In genomic region chrX:46793386-46794143, GRCh38 we compare ENCODE assay signal across 24 cellular contexts. TPM values are rescaled to one million over a fixed set of nuclear protein-coding genes. Genes with fewer than 3 reads are reported as not detected.
DNase-seq lines count a peak whose midpoint lies in the region; ATAC-seq, FAIRE-seq and TF ChIP-seq lines count a peak whose summit lies in the region.
"Had no signal": no experiment of that assay in that cellular context is flagged by ENCODE, and none has a peak within 500 bp of the region (broad histone marks: within the 10 kb centered on the region; RNA-seq: fewer than 3 reads in every experiment).

No MANE protein-coding gene starts in this region.

- no peaks in the 10 kb centered on the region for H4K20me1 ChIP-seq in SK-N-SH (ENCODE audit: insufficient read depth)
- H4K20me1 ChIP-seq in GM12878 (ENCODE audit: control insufficient read depth, insufficient read depth), result no peaks in the 10 kb centered on the region

- DNase-seq in SK-N-SH (no peak), NB4 (ENCODE audit: low read depth) (peak; percentile 2), GM12878 (ENCODE audit: low read depth, low spot score) (no peak), NCI-H510A treated with DMSO at 0.1 percent for 48 hours (lab: John Stamatoyannopoulos, UW) (no peak)
- DNase-seq: 8988T; activated CD4-positive, CD25-positive, alpha-beta regulatory T cell; activated gamma-delta T cell treated with Interleukin-2 at 50 U/mL for 16 hours; anterior cingulate cortex; C1 segment of cervical spinal cord; DMS153; Karpas-422; mesenchymal stem cell; NCI-H1417 treated with DMSO at 0.1 percent for 48 hours; NCI-H2171 treated with DMSO at 0.1 percent for 48 hours; Right ventricle myocardium superior; stimulated activated CD8-positive, alpha-beta memory T cell treated with anti-CD3 and anti-CD28 coated beads, Interleukin-4, amount 100 ng/mL, for 48 hours had no signal

- H3K4me2 ChIP-seq in SK-N-SH (0 out of 2 replicates have a peak overlapping the region, but pooled peaks have one; percentile 12), GM12878 (ENCODE audit: control insufficient read depth, insufficient read depth) (peak overlapping the region; percentile 61)
- H3K4me2 ChIP-seq: hepatocyte had no signal

- no peak for TF ChIP-seq RAD21 in SK-N-SH (IDR thresholded peaks at IDR 0.05; ENCODE audit: low read length)
- no peak for TF ChIP-seq RAD21 in GM12878 (IDR thresholded peaks at IDR 0.05; ENCODE audit: insufficient read depth, low read depth, low read length)

- TF ChIP-seq POLR2A in NB4 (IDR thresholded peaks at IDR 0.05; ENCODE audit: extremely low read depth, insufficient read length) (no peak), GM12878 (IDR thresholded peaks at IDR 0.05; ENCODE audit: low read depth, low read length) (no peak)

- 56% methylated on average over 6 of the region's 6 CpGs for WGBS in SK-N-SH (ENCODE audit: low lambda C conversion rate)
- WGBS in GM12878 (ENCODE audit: insufficient coverage, insufficient replicate concordance, low lambda C conversion rate, missing lambda C conversion rate), result 72% methylated on average over 5 of the region's 6 CpGs

- SMC1A ChIA-PET in GM12878 (lab: Charles Lee; ENCODE audit: uncharacterized antibody, unreplicated experiment), result interaction anchor here (0.6 to 4.2 kb wide), 11 partner anchors 11 to 231 kb away, joined by 3 to 20 read pairs (median 3); no protein-coding TSS in a partner anchor

- FAIRE-seq in GM12878 (lab: Jason Lieb, UNC), result no peak
- FAIRE-seq: islet of Langerhans had no signal

- H3K27me3 ChIP-seq in SK-N-SH (ENCODE audit: insufficient read depth) (no peaks in the 10 kb centered on the region), GM12878 (replicated peaks in 1 of 2; ENCODE audit: control insufficient read depth in 2 of 2, insufficient read depth in 2 of 2, low read length in 1 of 2) (no peaks in the 10 kb centered on the region)
- H3K27me3 ChIP-seq: hepatocyte had no signal

- RAD21 ChIA-PET in GM12878 (lab: Charles Lee; ENCODE audit: unreplicated experiment), result interaction anchor here (0.7 to 2.1 kb wide), 12 partner anchors 11 to 231 kb away, joined by 3 to 11 read pairs (median 4); no protein-coding TSS in a partner anchor

- H3K4me3 Mint-ChIP-seq in stimulated activated memory B cell treated with anti-CD40 and anti-IgM and Interleukin-4, amounts not matched to agents 10 μg/mL and 1 μg/mL and 100 μg/mL, for 72 hours, result no peak overlapping the region

- H2AFZ ChIP-seq in SK-N-SH (ENCODE audit: low read depth) (peak overlapping the region; percentile 23; the same call in 1 of the 2 replicates), GM12878 (ENCODE audit: control insufficient read depth, low read depth, low read length) (peak overlapping the region; percentile 1)
- H2AFZ ChIP-seq: hepatocyte had no signal

- H3K9me3 ChIP-seq in SK-N-SH, result no peaks in the 10 kb centered on the region
- H3K9me3 ChIP-seq in GM12878 (replicated peaks; ENCODE audit: control insufficient read depth, insufficient read depth, low read length), result no peaks in the 10 kb centered on the region; the same call in 2 of the 3 replicates

- H3K79me2 ChIP-seq in SK-N-SH (ENCODE audit: insufficient read depth) (no peaks in the 10 kb centered on the region), GM12878 (ENCODE audit: control insufficient read depth, insufficient read depth, low read length) (no peaks in the 10 kb centered on the region)
- H3K79me2 ChIP-seq: hepatocyte had no signal

- H3K4me3 ChIP-seq in SK-N-SH (ENCODE audit: low read depth in 2 of 2, low read length in 1 of 2) (no peak overlapping the region), NB4 (ENCODE audit: low read depth, low read length) (peak overlapping the region; percentile 46), GM12878 (no peak overlapping the region)
- H3K4me3 ChIP-seq: hepatocyte, smooth muscle cell had no signal

- TF ChIP-seq CTCF in SK-N-SH (IDR thresholded peaks at IDR 0.05), result no peak
- TF ChIP-seq CTCF in NB4 (IDR thresholded peaks at IDR 0.05; ENCODE audit: low read depth, low read length), result no peak
- TF ChIP-seq CTCF in GM12878 (IDR thresholded peaks at IDR 0.05 in 2 of 3, conservative IDR thresholded peaks at IDR 0.05 in 1 of 3; ENCODE audit: control insufficient read depth in 2 of 3, extremely low read depth in 1 of 3, insufficient read depth in 1 of 3, low read depth in 3 of 3, low read length in 3 of 3), result no peak

- H3K27ac Mint-ChIP-seq in stimulated activated memory B cell treated with anti-CD40 and anti-IgM and Interleukin-4, amounts not matched to agents 10 μg/mL and 1 μg/mL and 100 μg/mL, for 72 hours, result peak overlapping the region; percentile 64

- H3K36me3 Mint-ChIP-seq in stimulated activated memory B cell treated with anti-CD40 and anti-IgM and Interleukin-4, amounts not matched to agents 10 μg/mL and 1 μg/mL and 100 μg/mL, for 72 hours, result no peaks in the 10 kb centered on the region
- H3K36me3 Mint-ChIP-seq: natural killer cell treated with Interleukin-12 subunit alpha and Interleukin-12 subunit beta and Interleukin-15 and Interleukin-18, amount 100 ng/mL, for 72 hours had no signal

- peaks cover 27% of the 10 kb centered on the region for H3F3A ChIP-seq in SK-N-SH (replicated peaks; ENCODE audit: insufficient read depth)

- ATAC-seq in SK-N-SH treated with all-trans-retinoic acid at 6 μM for 48 hours (no peak), GM12878 (no peak), HG02623 (IDR thresholded peaks at IDR 0.05; ENCODE audit: unreplicated experiment) (no peak), HG03469 (IDR thresholded peaks at IDR 0.05; ENCODE audit: unreplicated experiment) (no peak)
- no peak for ATAC-seq in stimulated activated memory B cell treated with anti-CD40 and anti-IgM and Interleukin-4, amounts not matched to agents 10 μg/mL and 1 μg/mL and 100 μg/mL, for 72 hours
- ATAC-seq: natural killer cell treated with Interleukin-12 subunit alpha and Interleukin-12 subunit beta and Interleukin-15 and Interleukin-18, amount 100 ng/mL, for 72 hours had no signal

- BruUV-seq in GM12878 (replicated peaks; lab: Mats Ljungman, UMichigan), result no TSS peak

- H3K9ac ChIP-seq in SK-N-SH (peak overlapping the region; percentile 18; the same call in 1 of the 2 replicates), GM12878 (ENCODE audit: control insufficient read depth, insufficient read depth, low read length) (no peak overlapping the region)

- peak overlapping the region in 1 of 2 experiments; percentile 96; a peak in 3 of 4 replicates for H3K27ac ChIP-seq in SK-N-SH (ENCODE audit: low read depth in 2 of 2, low read length in 1 of 2)
- H3K27ac ChIP-seq in GM12878 (ENCODE audit: control insufficient read depth, insufficient read depth), result peak overlapping the region; percentile 65
- H3K27ac ChIP-seq: hepatocyte had no signal

- H3K4me1 ChIP-seq in SK-N-SH (ENCODE audit: control insufficient read depth in 1 of 2, insufficient read depth in 2 of 2, low read depth in 1 of 2, low read length in 1 of 2) (peaks cover 0 to 22% of the 10 kb centered on the region in 2 experiments; a peak in 2 of 4 replicates), GM12878 (ENCODE audit: control insufficient read depth, insufficient read depth, low read length) (peaks cover 20% of the 10 kb centered on the region)

- no peaks in the 10 kb centered on the region for H3K36me3 ChIP-seq in SK-N-SH (replicated peaks in 1 of 2; ENCODE audit: control insufficient read depth in 1 of 2, insufficient read depth in 2 of 2, low read length in 1 of 2)
- no peaks in the 10 kb centered on the region for H3K36me3 ChIP-seq in GM12878 (ENCODE audit: control insufficient read depth in 2 of 2, insufficient read depth in 2 of 2, low read length in 1 of 2)

- H3K4me1 Mint-ChIP-seq in stimulated activated memory B cell treated with anti-CD40 and anti-IgM and Interleukin-4, amounts not matched to agents 10 μg/mL and 1 μg/mL and 100 μg/mL, for 72 hours, result peaks cover 11% of the 10 kb centered on the region

- no peaks in the 10 kb centered on the region for H3K9me3 Mint-ChIP-seq in stimulated activated memory B cell treated with anti-CD40 and anti-IgM and Interleukin-4, amounts not matched to agents 10 μg/mL and 1 μg/mL and 100 μg/mL, for 72 hours
- H3K9me3 Mint-ChIP-seq: natural killer cell treated with Interleukin-12 subunit alpha and Interleukin-12 subunit beta and Interleukin-15 and Interleukin-18, amount 100 ng/mL, for 72 hours had no signal

- H3K27me3 Mint-ChIP-seq in stimulated activated memory B cell treated with anti-CD40 and anti-IgM and Interleukin-4, amounts not matched to agents 10 μg/mL and 1 μg/mL and 100 μg/mL, for 72 hours, result no peaks in the 10 kb centered on the region
- H3K27me3 Mint-ChIP-seq: natural killer cell treated with Interleukin-12 subunit alpha and Interleukin-12 subunit beta and Interleukin-15 and Interleukin-18, amount 100 ng/mL, for 72 hours had no signal

- CTCF ChIA-PET in SK-N-SH (lab: Yijun Ruan, JAX) (interaction anchor here (0.9 to 1.2 kb wide), 2 partner anchors 35 to 152 kb away, joined by 3 read pairs; partner anchors contain the start of gene SLC9A7), GM12878 (lab: Yijun Ruan, JAX) (interaction anchor here (0.5 to 9.4 kb wide), 8 partner anchors 9 to 483 kb away, joined by 3 to 110 read pairs (median 4); partner anchors contain the start of gene SLC9A7)

- intact Hi-C loops in GM12878 (cut with micrococcal nuclease; ENCODE audit: unreplicated experiment), result no loop called here

- in situ Hi-C loops in GM12878 (cut with MboI), result loop anchor here (5.0 to 10.0 kb wide), 4 partner anchors 81 to 409 kb away; no protein-coding TSS in a partner anchor

- POLR2A ChIA-PET in SK-N-SH (lab: Yijun Ruan, JAX) (no interaction called here), GM12878 (lab: Charles Lee) (interaction anchor here (0.8 kb wide), 1 partner anchor 88 kb away, joined by 3 read pairs; no protein-coding TSS in a partner anchor)

- H3K9me2 ChIP-seq in SK-N-SH, result no peaks in the 10 kb centered on the region

- TF ChIP-seq EP300 in SK-N-SH (IDR thresholded peaks at IDR 0.05; ENCODE audit: borderline replicate concordance in 1 of 2, low read depth in 1 of 2, low read length in 1 of 2) (no peak), GM12878 (IDR thresholded peaks at IDR 0.05; ENCODE audit: borderline replicate concordance in 1 of 2, control insufficient read depth in 1 of 2, low read depth in 2 of 2, low read length in 2 of 2) (no peak)

RNA-seq across cellular contexts. Expression of gene SLC9A7, which starts 34.6 kb away (rescaled TPM):
- polyA plus RNA-seq in SK-N-SH (2012; rRNA removed) (10.3 and 10.5 TPM in 2 replicates), GM12878 (2011; rRNA removed) (45.3 and 53.4 TPM in 2 replicates), GM12878 (2014; fragmentation: Illumina TruSeq; extraction: Trizol) (31.0 and 36.2 TPM in 2 replicates), GM12878 (2014; fragmentation: Nextera tagmentation; extraction: Ambion mirVana) (1 to 10 TPM; 5.0 to 5.2 TPM), GM12878 (2014; rRNA removed) (24.8 and 28.4 TPM in 2 replicates), GM12878 (2016; fragmentation: Nextera tagmentation; extraction: Ambion mirVana) (10 to 100 TPM; 13.1 to 14.1 TPM)
- polyA plus RNA-seq in SK-N-SH (2012; cell fraction: cytosol; rRNA removed), result 6.4 and 8.5 TPM in 2 replicates
- polyA plus RNA-seq in SK-N-SH (2012; cell fraction: nucleus; rRNA removed), result 15.2 and 17.4 TPM in 2 replicates
- 129 and 137 TPM in 2 replicates for total RNA-seq in GM12878 (2013; cell fraction: nucleolus; rRNA removed)
- total RNA-seq in GM12878 (2014; rRNA removed) (54.2 and 56.2 TPM in 2 replicates), GM12878 (2014; rRNA removed; fragmentation: Illumina TruSeq; extraction: Trizol) (61.9 and 62.8 TPM in 2 replicates), GM12878 (2021) (52.6 and 57.2 TPM in 2 replicates)
- 21.8 TPM for polyA plus RNA-seq in GM12878 (2011; ENCODE audit: low read depth)
- 48.3 and 50.4 TPM in 2 replicates for polyA plus RNA-seq in GM12878 (2011; cell fraction: cytosol; rRNA removed)
- 47.2 and 56.5 TPM in 2 replicates for polyA plus RNA-seq in GM12878 (2011; cell fraction: nucleus; rRNA removed)
- polyA plus RNA-seq in GM12878 (2012), result 21.8 and 22.6 TPM in 2 replicates
- polyA minus RNA-seq in GM12878 (2011; rRNA and poly(A)+ RNA removed), result 162 and 177 TPM in 2 replicates
- polyA minus RNA-seq in GM12878 (2011; cell fraction: cytosol; rRNA and poly(A)+ RNA removed), result 36.6 and 42.8 TPM in 2 replicates
- polyA minus RNA-seq in GM12878 (2011; cell fraction: nucleus; rRNA and poly(A)+ RNA removed), result 28.0 and 49.2 TPM in 2 replicates

RNA-seq across cellular contexts. Expression of gene RP2, which starts 43.3 kb away (rescaled TPM):
- polyA plus RNA-seq in SK-N-SH (2012; rRNA removed) (4.5 and 6.3 TPM in 2 replicates), GM12878 (2011; rRNA removed) (11.0 and 17.1 TPM in 2 replicates), GM12878 (2014; fragmentation: Illumina TruSeq; extraction: Trizol) (6.3 and 8.8 TPM in 2 replicates), GM12878 (2014; fragmentation: Nextera tagmentation; extraction: Ambion mirVana) (1 to 10 TPM; 3.5 to 3.7 TPM), GM12878 (2014; rRNA removed) (4.8 and 6.5 TPM in 2 replicates), GM12878 (2016; fragmentation: Nextera tagmentation; extraction: Ambion mirVana) (1 to 10 TPM; 5.6 to 5.7 TPM)
- 7.9 and 8.1 TPM in 2 replicates for polyA plus RNA-seq in SK-N-SH (2012; cell fraction: cytosol; rRNA removed)
- 1.6 and 3.5 TPM in 2 replicates for polyA plus RNA-seq in SK-N-SH (2012; cell fraction: nucleus; rRNA removed)
- 7.4 and 8.3 TPM in 2 replicates for total RNA-seq in GM12878 (2013; cell fraction: nucleolus; rRNA removed)
- total RNA-seq in GM12878 (2014; rRNA removed) (5.5 and 7.3 TPM in 2 replicates), GM12878 (2014; rRNA removed; fragmentation: Illumina TruSeq; extraction: Trizol) (7.7 and 7.8 TPM in 2 replicates), GM12878 (2021) (4.9 TPM in 2 replicates)
- polyA plus RNA-seq in GM12878 (2011; ENCODE audit: low read depth), result 2.9 TPM
- polyA plus RNA-seq in GM12878 (2011; cell fraction: cytosol; rRNA removed), result 4.1 and 4.3 TPM in 2 replicates
- polyA plus RNA-seq in GM12878 (2011; cell fraction: nucleus; rRNA removed), result 1.8 and 2.1 TPM in 2 replicates
- 3.4 and 5.9 TPM in 2 replicates for polyA plus RNA-seq in GM12878 (2012)
- polyA minus RNA-seq in GM12878 (2011; rRNA and poly(A)+ RNA removed), result 7.7 and 9.8 TPM in 2 replicates
- 3.6 and 4.3 TPM in 2 replicates for polyA minus RNA-seq in GM12878 (2011; cell fraction: cytosol; rRNA and poly(A)+ RNA removed)
- polyA minus RNA-seq in GM12878 (2011; cell fraction: nucleus; rRNA and poly(A)+ RNA removed), result 2.5 and 5.0 TPM in 2 replicates
